17 cellular contexts compared by ENCODE assay signal in the genomic region with DNA sequence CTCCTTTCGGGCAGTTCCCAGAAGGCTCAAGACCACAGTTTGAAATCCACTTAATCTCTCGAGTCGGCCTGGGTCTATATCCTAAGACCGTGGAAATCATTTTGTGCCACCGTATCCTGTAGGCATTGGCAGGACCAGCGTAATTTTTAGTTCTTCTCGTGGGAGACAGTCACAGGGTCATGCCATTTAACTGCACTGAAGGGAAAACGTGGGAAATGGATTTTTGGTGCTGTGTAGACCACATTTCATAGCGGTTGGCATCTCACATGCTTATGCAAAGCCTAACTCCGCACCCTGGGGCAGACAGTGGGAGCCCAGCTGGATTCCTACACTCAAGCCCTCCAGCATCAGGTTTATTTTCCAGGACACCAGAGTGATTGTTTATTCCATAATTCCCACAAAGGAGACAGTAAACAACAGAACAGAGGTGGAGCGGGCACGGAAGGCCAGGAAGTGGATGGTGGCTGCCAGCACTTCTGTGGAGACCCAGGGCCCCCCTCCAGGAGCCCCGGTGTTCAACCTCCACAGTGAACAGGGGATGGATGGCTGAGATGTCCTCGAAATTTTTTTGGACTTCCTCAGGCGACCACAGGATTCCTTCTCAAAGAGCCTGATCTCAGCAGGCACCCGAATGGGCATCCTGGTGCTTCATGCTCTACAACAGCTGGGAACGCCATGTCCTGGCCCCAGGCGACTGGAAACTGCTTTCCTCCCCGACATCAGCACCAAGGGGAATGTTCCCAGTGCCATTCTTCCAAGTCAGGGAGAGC. TPM values are rescaled to one million over a fixed set of nuclear protein-coding genes. Genes with fewer than 3 reads are reported as not detected.
DNase-seq lines count a peak whose midpoint lies in the region; TF ChIP-seq lines count a peak whose summit lies in the region.
"Had no signal": no experiment of that assay in that cellular context is flagged by ENCODE, and none has a peak within 500 bp of the region (broad histone marks: within the 10 kb centered on the region; RNA-seq: fewer than 3 reads in every experiment).

No MANE protein-coding gene starts in this region.

- no peaks in the 10 kb centered on the region for H3K36me3 Mint-ChIP-seq in activated naive CD4-positive, alpha-beta T cell treated with anti-CD3 and anti-CD28 coated beads, Interleukin-2, amount 50 U/mL, for 24 hours
- no peaks in the 10 kb centered on the region for H3K36me3 Mint-ChIP-seq in activated T-helper 2 cell treated with anti-CD3 and anti-CD28 coated beads, Interferon-gamma antibody, Interleukin-2, Interleukin-4, amounts not matched to agents 10 μg/mL and 5 μg/mL and 100 μg/mL, durations not matched to agents 14 hours and 24 hours and 36 hours (ENCODE audit: low read depth)
- H3K36me3 Mint-ChIP-seq in osteocyte (ENCODE audit: unreplicated experiment), result no peaks in the 10 kb centered on the region
- H3K36me3 Mint-ChIP-seq in type B pancreatic cell, result peaks cover 3% of the 10 kb centered on the region
- H3K36me3 Mint-ChIP-seq: activated naive CD8-positive, alpha-beta T cell had no signal

- DNase-seq in activated naive CD4-positive, alpha-beta T cell (lab: John Stamatoyannopoulos, UW), result no peak
- DNase-seq in activated T-helper 2 cell treated with anti-CD3 and anti-CD28 coated beads, Interferon-gamma antibody, Interleukin-2, Interleukin-4, amounts not matched to agents 10 μg/mL and 5 μg/mL and 100 μg/mL, durations not matched to agents 14 hours and 24 hours and 36 hours (ENCODE audit: low spot score), result no peak
- DNase-seq in osteocyte (ENCODE audit: extremely low spot score, unreplicated experiment) (no peak), type B pancreatic cell (ENCODE audit: extremely low spot score, unreplicated experiment) (no peak), kidney glomerular epithelial cell (lab: John Stamatoyannopoulos, UW) (no peak), cerebellar cortex (ENCODE audit: low spot score) (no peak)
- no peak for DNase-seq in stimulated activated CD4-positive, alpha-beta T cell treated with anti-CD3 and anti-CD28 coated beads, Interleukin-12 subunit alpha, Interleukin-12 subunit beta, amount 100 ng/mL, for 4 hours
- DNase-seq: activated CD8-positive, alpha-beta memory T cell treated with anti-CD3 and anti-CD28 coated beads for 24 hours; activated T-cell treated with anti-CD3 and anti-CD28 coated beads, Interleukin-2, amount 50 U/mL, for 24 hours; mucosa of descending colon; NCI-H1105 treated with DMSO at 0.1 percent for 48 hours; NCI-H2029; SK-N-SH; stimulated activated CD4-positive, alpha-beta T cell treated with anti-CD3 and anti-CD28 coated beads, Interleukin-2, amount 100 ng/mL, for 48 hours; stimulated activated naive CD8-positive, alpha-beta T cell treated with anti-CD3 and anti-CD28 coated beads, Interleukin-15, Interleukin-2, amounts not matched to agents 100 U/mL and 50 U/mL, for 24 hours had no signal

- H3K27ac Mint-ChIP-seq in activated naive CD4-positive, alpha-beta T cell treated with anti-CD3 and anti-CD28 coated beads, Interleukin-2, amount 50 U/mL, for 24 hours, result no peak overlapping the region
- no peak overlapping the region for H3K27ac Mint-ChIP-seq in activated T-helper 2 cell treated with anti-CD3 and anti-CD28 coated beads, Interferon-gamma antibody, Interleukin-2, Interleukin-4, amounts not matched to agents 10 μg/mL and 5 μg/mL and 100 μg/mL, durations not matched to agents 14 hours and 24 hours and 36 hours
- H3K27ac Mint-ChIP-seq in osteocyte (ENCODE audit: unreplicated experiment), result peak overlapping the region; percentile 51
- no peak overlapping the region for H3K27ac Mint-ChIP-seq in type B pancreatic cell
- H3K27ac Mint-ChIP-seq: activated naive CD8-positive, alpha-beta T cell; activated T-cell treated with anti-CD3 and anti-CD28 coated beads, Interleukin-2, amount 50 U/mL, for 24 hours had no signal

- H3K27me3 Mint-ChIP-seq in activated naive CD4-positive, alpha-beta T cell treated with anti-CD3 and anti-CD28 coated beads, Interleukin-2, amount 50 U/mL, for 24 hours, result no peaks in the 10 kb centered on the region
- peaks cover 9% of the 10 kb centered on the region for H3K27me3 Mint-ChIP-seq in activated T-helper 2 cell treated with anti-CD3 and anti-CD28 coated beads, Interferon-gamma antibody, Interleukin-2, Interleukin-4, amounts not matched to agents 10 μg/mL and 5 μg/mL and 100 μg/mL, durations not matched to agents 14 hours and 24 hours and 36 hours (ENCODE audit: low read depth)
- H3K27me3 Mint-ChIP-seq in osteocyte (ENCODE audit: unreplicated experiment) (no peaks in the 10 kb centered on the region), type B pancreatic cell (peaks cover 17% of the 10 kb centered on the region)
- H3K27me3 Mint-ChIP-seq: activated naive CD8-positive, alpha-beta T cell; activated T-cell treated with anti-CD3 and anti-CD28 coated beads, Interleukin-2, amount 50 U/mL, for 24 hours had no signal

- peaks cover 15% of the 10 kb centered on the region for H3K4me1 Mint-ChIP-seq in activated naive CD4-positive, alpha-beta T cell treated with anti-CD3 and anti-CD28 coated beads, Interleukin-2, amount 50 U/mL, for 24 hours
- H3K4me1 Mint-ChIP-seq in activated T-helper 2 cell treated with anti-CD3 and anti-CD28 coated beads, Interferon-gamma antibody, Interleukin-2, Interleukin-4, amounts not matched to agents 10 μg/mL and 5 μg/mL and 100 μg/mL, durations not matched to agents 14 hours and 24 hours and 36 hours (ENCODE audit: low read depth), result peaks cover 16% of the 10 kb centered on the region
- H3K4me1 Mint-ChIP-seq in osteocyte (ENCODE audit: unreplicated experiment), result peaks cover 36% of the 10 kb centered on the region
- H3K4me1 Mint-ChIP-seq in type B pancreatic cell (ENCODE audit: unreplicated experiment), result peaks cover 30% of the 10 kb centered on the region

- H3K9me3 Mint-ChIP-seq in activated naive CD4-positive, alpha-beta T cell treated with anti-CD3 and anti-CD28 coated beads, Interleukin-2, amount 50 U/mL, for 24 hours, result no peaks in the 10 kb centered on the region
- H3K9me3 Mint-ChIP-seq in activated T-helper 2 cell treated with anti-CD3 and anti-CD28 coated beads, Interferon-gamma antibody, Interleukin-2, Interleukin-4, amounts not matched to agents 10 μg/mL and 5 μg/mL and 100 μg/mL, durations not matched to agents 14 hours and 24 hours and 36 hours, result no peaks in the 10 kb centered on the region
- H3K9me3 Mint-ChIP-seq in osteocyte (ENCODE audit: unreplicated experiment), result no peaks in the 10 kb centered on the region
- H3K9me3 Mint-ChIP-seq in type B pancreatic cell, result no peaks in the 10 kb centered on the region
- H3K9me3 Mint-ChIP-seq: activated T-cell treated with anti-CD3 and anti-CD28 coated beads, Interleukin-2, amount 50 U/mL, for 24 hours had no signal

- intact Hi-C loops in activated T-helper 2 cell treated with anti-CD3 and anti-CD28 coated beads, Interferon-gamma antibody, Interleukin-2, Interleukin-4, amounts not matched to agents 10 μg/mL and 5 μg/mL and 100 μg/mL, durations not matched to agents 14 hours and 24 hours and 36 hours (cut with micrococcal nuclease), result no loop called here

- TF ChIP-seq CTCF in osteocyte (IDR thresholded peaks at IDR 0.05) (no peak), type B pancreatic cell (conservative IDR thresholded peaks at IDR 0.05) (no peak)

- H3K4me3 Mint-ChIP-seq in activated naive CD4-positive, alpha-beta T cell treated with anti-CD3 and anti-CD28 coated beads, Interleukin-2, amount 50 U/mL, for 24 hours, result peak overlapping the region; percentile 26
- H3K4me3 Mint-ChIP-seq in activated T-helper 2 cell treated with anti-CD3 and anti-CD28 coated beads, Interferon-gamma antibody, Interleukin-2, Interleukin-4, amounts not matched to agents 10 μg/mL and 5 μg/mL and 100 μg/mL, durations not matched to agents 14 hours and 24 hours and 36 hours (ENCODE audit: low read depth), result peak overlapping the region; percentile 6
- H3K4me3 Mint-ChIP-seq in osteocyte (ENCODE audit: unreplicated experiment), result peak overlapping the region; percentile 21
- H3K4me3 Mint-ChIP-seq in type B pancreatic cell, result peak overlapping the region; percentile 11
- H3K4me3 Mint-ChIP-seq: activated naive CD8-positive, alpha-beta T cell; activated T-cell treated with anti-CD3 and anti-CD28 coated beads, Interleukin-2, amount 50 U/mL, for 24 hours had no signal

RNA-seq across cellular contexts. Expression of a gene that starts 2.8 kb away (rescaled TPM):
- total RNA-seq in activated T-helper 2 cell treated with anti-CD3 and anti-CD28 coated beads, Interferon-gamma antibody, Interleukin-2, Interleukin-4, amounts not matched to agents 10 μg/mL and 5 μg/mL and 100 μg/mL, durations not matched to agents 14 hours and 24 hours and 36 hours, result 25.8 and 29.5 TPM in 2 replicates
- total RNA-seq in osteocyte (126 and 130 TPM in 2 replicates), type B pancreatic cell (ENCODE audit: low replicate concordance) (20.7 and 20.9 TPM in 2 replicates)
